34 cellular contexts compared by ENCODE assay signal in genomic region chr2:116987447-116987846, GRCh38.
"Had no signal": no experiment of that assay in that cellular context is flagged by ENCODE, and none has a peak within 500 bp of the region (broad histone marks: within the 10 kb centered on the region; RNA-seq: fewer than 3 reads in every experiment).

No MANE protein-coding gene starts in this region.

- H3K27me3 ChIP-seq: adrenal gland, ascending aorta, body of pancreas, brain microvascular endothelial cell, breast epithelium had no signal

- H3K27ac ChIP-seq: adrenal gland, ascending aorta, body of pancreas, brain microvascular endothelial cell, breast epithelium, VCaP had no signal

- H3K4me3 ChIP-seq: adrenal gland, ascending aorta, body of pancreas, breast epithelium had no signal

- H3K36me3 ChIP-seq: adrenal gland, ascending aorta, brain microvascular endothelial cell, breast epithelium had no signal

- ATAC-seq: activated CD8-positive, alpha-beta T cell treated with anti-CD3 and anti-CD28 coated beads for 36 hours; activated naive CD4-positive, alpha-beta T cell treated with anti-CD3 and anti-CD28 coated beads, Interleukin-2, amount 50 U/mL, for 72 hours; activated T-cell treated with anti-CD3 and anti-CD28 coated beads, Interleukin-2, amount 50 U/mL, for 4 hours; activated T-cell treated with anti-CD3 and anti-CD28 coated beads, Interleukin-2, amount 50 U/mL, for 72 hours; activated T-helper 17 cell treated with anti-CD3 and anti-CD28 coated beads, Interleukin-2, amount 50 U/mL, for 72 hours; body of pancreas had no signal

- H3K4me1 ChIP-seq: adrenal gland, ascending aorta, body of pancreas, breast epithelium had no signal

- H3K9me3 ChIP-seq: adrenal gland, ascending aorta, body of pancreas had no signal

- DNase-seq: activated B cell treated with CpG ODN at 0.5 μM for 24 hours; activated CD4-positive, alpha-beta memory T cell treated with anti-CD3 and anti-CD28 coated beads for 36 hours; activated CD4-positive, alpha-beta T cell treated with anti-CD3 and anti-CD28 coated beads for 4 hours; activated CD4-positive, alpha-beta T cell treated with anti-CD3 and anti-CD28 coated beads, Interleukin-2, amount 10 ng/mL, durations not matched to agents 24 days and 14 days; activated CD4-positive, alpha-beta T cell treated with anti-CD3 and anti-CD28 coated beads, Interleukin-2, amount 50 U/mL, for 1 hour; activated CD4-positive, alpha-beta T cell treated with anti-CD3 and anti-CD28 coated beads, Interleukin-2, amount 50 U/mL, for 4 hours; activated CD4-positive, CD25-positive, alpha-beta regulatory T cell treated with anti-CD3 and anti-CD28 coated beads, Interleukin-2, amount 50 U/mL, for 72 hours; activated CD8-positive, alpha-beta memory T cell treated with anti-CD3 and anti-CD28 coated beads, Interleukin-2, amount 50 U/mL, for 4 hours; activated CD8-positive, alpha-beta T cell treated with anti-CD3 and anti-CD28 coated beads for 36 hours; activated effector memory CD4-positive, alpha-beta T cell treated with anti-CD3 and anti-CD28 coated beads, Interleukin-2, amount 50 U/mL, for 16 hours; activated gamma-delta T cell treated with Interleukin-2 at 50 U/mL for 16 hours; activated naive CD4-positive, alpha-beta T cell; activated naive CD4-positive, alpha-beta T cell treated with anti-CD3 and anti-CD28 coated beads for 36 hours; activated naive CD4-positive, alpha-beta T cell treated with anti-CD3 and anti-CD28 coated beads, Interleukin-2, amount 50 U/mL, for 16 hours; activated naive CD8-positive, alpha-beta T cell treated with anti-CD3 and anti-CD28 coated beads for 36 hours; activated T-cell treated with anti-CD3 and anti-CD28 coated beads for 4 hours; activated T-cell treated with anti-CD3 and anti-CD28 coated beads, Interleukin-2, amount 50 U/mL, for 1 hour; activated T-cell treated with anti-CD3 and anti-CD28 coated beads, Interleukin-2, amount 50 U/mL, for 4 hours; activated T-cell treated with anti-CD3 and anti-CD28 coated beads, Interleukin-2, amount 50 U/mL, for 72 hours; adrenal gland; amygdala; anterior cingulate cortex; body of pancreas; brain microvascular endothelial cell; caudate nucleus; cerebellar nuclear complex; T-helper 1 cell; T-helper 2 cell; T-helper 9 cell had no signal
